In genomic region chr1:156126043-156126700, GRCh38 we compare ENCODE assay signal across 9 cellular contexts. TPM values are rescaled to one million over a fixed set of nuclear protein-coding genes. Genes with fewer than 3 reads are reported as not detected.
DNase-seq lines count a peak whose midpoint lies in the region; ATAC-seq and TF ChIP-seq lines count a peak whose summit lies in the region.
"Had no signal": no experiment of that assay in that cellular context is flagged by ENCODE, and none has a peak within 500 bp of the region (broad histone marks: within the 10 kb centered on the region; RNA-seq: fewer than 3 reads in every experiment).

No MANE protein-coding gene starts in this region.

- H3K4me1 ChIP-seq in prostate gland (replicated peaks): peaks cover 58% of the 10 kb centered on the region

- DNase-seq in GM04504 (ENCODE audit: low read depth) (peak; percentile 97), glomerular visceral epithelial cell (ENCODE audit: extremely low spot score) (peak; percentile 99), prostate gland (ENCODE audit: low spot score) (no peak), retina (no peak), GM19240 (ENCODE audit: insufficient read length, low spot score) (no peak)
- DNase-seq in activated gamma-delta T cell treated with anti-CD3 and anti-CD28 coated beads, Interleukin-2, amount 50 U/mL, for 16 hours (ENCODE audit: low read depth): peak; percentile 51

- peak; percentile 10 for TF ChIP-seq POLR2A in prostate gland (IDR thresholded peaks at IDR 0.05)

- TF ChIP-seq CTCF in prostate gland (IDR thresholded peaks at IDR 0.05): peak in 3 of 4 experiments; percentile 8 to 28 (median 16)

- H3K36me3 ChIP-seq in prostate gland: peaks cover 0 to 7% of the 10 kb centered on the region in 2 donors

- no peaks in the 10 kb centered on the region for H3K27me3 ChIP-seq in prostate gland (replicated peaks; ENCODE audit: insufficient read depth)

- no peaks in the 10 kb centered on the region for H3K9me3 ChIP-seq in prostate gland

- ATAC-seq in HG03039 (IDR thresholded peaks at IDR 0.05; ENCODE audit: unreplicated experiment): peak; percentile 31

- intact Hi-C loops in prostate gland (cut with DNase I): no loop called here

- WGBS in prostate gland: 17% methylated on average over 11 of the region's 11 CpGs

- peak overlapping the region; percentile 93 to 94 for H3K27ac ChIP-seq in prostate gland

- no peak overlapping the region for H3K4me3 ChIP-seq in prostate gland

TF ChIP-seq in PFSK-1, 5 proteins besides CTCF, POLR2A, EP300 and RAD21:
- TF ChIP-seq POLR2AphosphoS5 (IDR thresholded peaks at IDR 0.05; ENCODE audit: low read depth, low read length) (no peak), FOXP2 (optimal IDR thresholded peaks at IDR 0.05; ENCODE audit: borderline replicate concordance, extremely low read depth, extremely low read length, insufficient read depth) (peak; percentile 15), TAF1 (IDR thresholded peaks at IDR 0.05; ENCODE audit: borderline replicate concordance, insufficient read depth, low read length) (no peak), SIN3A (IDR thresholded peaks at IDR 0.05; ENCODE audit: borderline replicate concordance, insufficient read depth, low read length) (peak; percentile 65; the same call in 1 of the 2 replicates), REST (IDR thresholded peaks at IDR 0.05; ENCODE audit: insufficient read depth in 1 of 2, low read depth in 2 of 2, low read length in 2 of 2) (peak in 1 of 2 experiments; percentile 46; a peak in 1 of 4 replicates)

RNA-seq across cellular contexts. Expression of gene LMNA, which starts 11.7 kb away (rescaled TPM):
- 392 TPM for polyA plus RNA-seq in PFSK-1 (2012; ENCODE audit: insufficient read length, low read depth)
- total RNA-seq in prostate gland: 100 to 1,000 TPM; 227 to 265 TPM

RNA-seq across cellular contexts. Expression of gene SEMA4A, which starts 27.2 kb away (rescaled TPM):
- polyA plus RNA-seq in PFSK-1 (2012; ENCODE audit: insufficient read length, low read depth): not detected
- 10 to 100 TPM; 22.9 to 44.9 TPM for total RNA-seq in prostate gland

RNA-seq across cellular contexts. Expression of gene MEX3A, which starts 43.9 kb away (rescaled TPM):
- 25.6 TPM for polyA plus RNA-seq in PFSK-1 (2012; ENCODE audit: insufficient read length, low read depth)
- total RNA-seq in prostate gland: 1 to 10 TPM; 3.3 to 5.7 TPM
- total RNA-seq: mononuclear cell had no signal

Comparison
In these comparisons a context has a peak if more than half of its experiments do, and no peak if none do; other contexts are left out.
1. DNase-seq: peak in GM04504 (single experiment), activated gamma-delta T cell treated with anti-CD3 and anti-CD28 coated beads, Interleukin-2, amount 50 U/mL, for 16 hours (single experiment) and glomerular visceral epithelial cell (single experiment); none in prostate gland (single experiment), retina (single experiment) and GM19240 (single experiment).